ENCODE assay signal across 13 cellular contexts in genomic region chr19:29400917-29401711, GRCh38.
"Had no signal": no experiment of that assay in that cellular context is flagged by ENCODE, and none has a peak within 500 bp of the region (broad histone marks: within the 10 kb centered on the region; RNA-seq: fewer than 3 reads in every experiment).

No MANE protein-coding gene starts in this region.

- ATAC-seq: lower lobe of right lung; naive thymus-derived CD8-positive, alpha-beta T cell had no signal

- H3K9me3 ChIP-seq: esophagus muscularis mucosa, lower lobe of right lung, tibial artery had no signal

- DNase-seq: activated CD4-positive, alpha-beta T cell treated with anti-CD3 and anti-CD28 coated beads, Interleukin-2, amount 50 U/mL, for 1 hour; amniotic stem cell; effector CD8-positive, alpha-beta T cell; left cardiac atrium; lower lobe of right lung; naive thymus-derived CD8-positive, alpha-beta T cell; retina; stimulated activated CD4-positive, alpha-beta T cell treated with anti-CD3 and anti-CD28 coated beads, Interleukin-1b, Interleukin-23, amount 100 ng/mL, for 48 hours; stimulated activated naive CD4-positive, alpha-beta T cell treated with Interleukin-2 at 50 U/mL for 16 hours; substantia nigra; T1000; tibial artery had no signal

- H3K27me3 ChIP-seq: tibial artery had no signal

- H3K27ac ChIP-seq: esophagus muscularis mucosa, lower lobe of right lung, tibial artery had no signal

- H3K4me3 ChIP-seq: esophagus muscularis mucosa, lower lobe of right lung, tibial artery had no signal

- H3K36me3 ChIP-seq: esophagus muscularis mucosa, lower lobe of right lung, tibial artery had no signal
